In genomic region chr17:65565559-65565958, GRCh38 we compare ENCODE assay signal across 17 cellular contexts.
"Had no signal": no experiment of that assay in that cellular context is flagged by ENCODE, and none has a peak within 500 bp of the region (broad histone marks: within the 10 kb centered on the region; RNA-seq: fewer than 3 reads in every experiment).

No MANE protein-coding gene starts in this region.

- H3K4me2 ChIP-seq: SK-N-SH had no signal

- H3K36me3 ChIP-seq: esophagus squamous epithelium, left lung, upper lobe of left lung had no signal

- H3K36me3 Mint-ChIP-seq: activated CD8-positive, alpha-beta memory T cell treated with anti-CD3 and anti-CD28 coated beads, Interleukin-2, amount 10 ng/mL, durations not matched to agents 7 days and 5 days; memory B cell; naive thymus-derived CD8-positive, alpha-beta T cell; stimulated activated naive B cell treated with anti-CD40 and anti-IgM and Interleukin-4, amounts not matched to agents 10 μg/mL and 1 μg/mL and 100 μg/mL, for 72 hours had no signal

- H3K27me3 Mint-ChIP-seq: activated T-cell treated with anti-CD3 and anti-CD28 coated beads, Interleukin-2, amount 50 U/mL, for 24 hours had no signal

- H3K4me3 ChIP-seq: esophagus squamous epithelium, left lung, upper lobe of left lung had no signal

- H3K27ac ChIP-seq: left lung, upper lobe of left lung, VCaP had no signal

- H3K9me3 ChIP-seq: esophagus squamous epithelium, left lung, SK-N-SH, upper lobe of left lung had no signal

- H3K9me3 Mint-ChIP-seq: activated T-cell treated with anti-CD3 and anti-CD28 coated beads, Interleukin-2, amount 50 U/mL, for 24 hours; naive thymus-derived CD8-positive, alpha-beta T cell had no signal

- H3K4me3 Mint-ChIP-seq: activated CD8-positive, alpha-beta memory T cell treated with anti-CD3 and anti-CD28 coated beads, Interleukin-2, amount 10 ng/mL, durations not matched to agents 7 days and 5 days; activated T-cell treated with anti-CD3 and anti-CD28 coated beads, Interleukin-2, amount 50 U/mL, for 24 hours; memory B cell; naive thymus-derived CD8-positive, alpha-beta T cell; stimulated activated naive B cell treated with anti-CD40 and anti-IgM and Interleukin-4, amounts not matched to agents 10 μg/mL and 1 μg/mL and 100 μg/mL, for 72 hours had no signal

- FAIRE-seq: colon, kidney had no signal

- H3K27ac Mint-ChIP-seq: activated CD8-positive, alpha-beta memory T cell treated with anti-CD3 and anti-CD28 coated beads, Interleukin-2, amount 10 ng/mL, durations not matched to agents 7 days and 5 days; activated T-cell treated with anti-CD3 and anti-CD28 coated beads, Interleukin-2, amount 50 U/mL, for 24 hours; memory B cell; stimulated activated naive B cell treated with anti-CD40 and anti-IgM and Interleukin-4, amounts not matched to agents 10 μg/mL and 1 μg/mL and 100 μg/mL, for 72 hours had no signal

- ATAC-seq: activated CD8-positive, alpha-beta memory T cell treated with anti-CD3 and anti-CD28 coated beads, Interleukin-2, amount 10 ng/mL, durations not matched to agents 7 days and 5 days; naive thymus-derived CD8-positive, alpha-beta T cell; stimulated activated naive B cell treated with anti-CD40 and anti-IgM and Interleukin-4, amounts not matched to agents 10 μg/mL and 1 μg/mL and 100 μg/mL, for 72 hours had no signal

- DNase-seq: activated CD4-positive, alpha-beta T cell treated with anti-CD3 and anti-CD28 coated beads for 1 hour; activated CD4-positive, alpha-beta T cell treated with anti-CD3 and anti-CD28 coated beads, Interleukin-2, amount 50 U/mL, for 4 hours; activated CD8-positive, alpha-beta memory T cell treated with anti-CD3 and anti-CD28 coated beads, Interleukin-2, amount 10 ng/mL, durations not matched to agents 7 days and 5 days; activated naive CD4-positive, alpha-beta T cell treated with anti-CD3 and anti-CD28 coated beads, Interleukin-2, amount 50 U/mL, for 16 hours; activated T-cell treated with anti-CD3 and anti-CD28 coated beads, Interleukin-2, amount 50 U/mL, for 24 hours; esophagus squamous epithelium; kidney; naive thymus-derived CD8-positive, alpha-beta T cell; stimulated activated CD4-positive, alpha-beta T cell treated with anti-CD3 and anti-CD28 coated beads, Interleukin-2, amount 100 ng/mL, for 48 hours; stimulated activated naive B cell treated with anti-CD40 and anti-IgM and Interleukin-4, amounts not matched to agents 10 μg/mL and 1 μg/mL and 100 μg/mL, for 72 hours; T-helper 1 cell had no signal

- H3K27me3 ChIP-seq: upper lobe of left lung had no signal

- H3K9ac ChIP-seq: SK-N-SH had no signal
